Comparison of ENCODE assay signal across 12 cellular contexts in genomic region chr13:114147803-114148520, GRCh38. TPM values are rescaled to one million over a fixed set of nuclear protein-coding genes. Genes with fewer than 3 reads are reported as not detected.
A peak's percentile ranks its signal among the peaks of the same experiment; 100 is the strongest.
DNase-seq lines count a peak whose midpoint lies in the region; ATAC-seq and TF ChIP-seq lines count a peak whose summit lies in the region.
"Had no signal": no experiment of that assay in that cellular context is flagged by ENCODE, and none has a peak within 500 bp of the region (broad histone marks: within the 10 kb centered on the region; RNA-seq: fewer than 3 reads in every experiment).

No MANE protein-coding gene starts in this region.

- 75% methylated on average over 21 of the region's 22 CpGs for WGBS in thymus

- H3K9me3 ChIP-seq in thymus (ENCODE audit: control insufficient read depth), result no peaks in the 10 kb centered on the region
- H3K9me3 ChIP-seq: adrenal gland, BE2C had no signal

- no peaks in the 10 kb centered on the region for H3K36me3 ChIP-seq in thymus (ENCODE audit: control insufficient read depth, insufficient read depth)
- H3K36me3 ChIP-seq: adrenal gland, BE2C had no signal

- no peaks in the 10 kb centered on the region for H3K36me3 Mint-ChIP-seq in activated naive CD4-positive, alpha-beta T cell treated with anti-CD3 and anti-CD28 coated beads for 36 hours (ENCODE audit: low read depth)
- no peaks in the 10 kb centered on the region for H3K36me3 Mint-ChIP-seq in activated T-helper 17 cell treated with anti-CD3 and anti-CD28 coated beads, Interleukin-2, amount 50 U/mL, for 72 hours (ENCODE audit: low read depth)
- no peaks in the 10 kb centered on the region for H3K36me3 Mint-ChIP-seq in osteocyte (ENCODE audit: unreplicated experiment)

- H3K4me1 ChIP-seq in thymus (ENCODE audit: control insufficient read depth, insufficient read depth, low read length), result peaks cover 31% of the 10 kb centered on the region
- H3K4me1 ChIP-seq: adrenal gland, BE2C had no signal

- H3K9me3 Mint-ChIP-seq in activated naive CD4-positive, alpha-beta T cell treated with anti-CD3 and anti-CD28 coated beads for 36 hours, result no peaks in the 10 kb centered on the region
- no peaks in the 10 kb centered on the region for H3K9me3 Mint-ChIP-seq in activated T-helper 17 cell treated with anti-CD3 and anti-CD28 coated beads, Interleukin-2, amount 50 U/mL, for 72 hours
- no peaks in the 10 kb centered on the region for H3K9me3 Mint-ChIP-seq in osteocyte (ENCODE audit: unreplicated experiment)

- intact Hi-C loops in activated naive CD4-positive, alpha-beta T cell treated with anti-CD3 and anti-CD28 coated beads for 36 hours (cut with micrococcal nuclease), result loop anchor here (1.0 to 5.0 kb wide), 5 partner anchors 8 to 83 kb away; no protein-coding TSS in a partner anchor

- no peaks in the 10 kb centered on the region for H3K27me3 ChIP-seq in thymus (ENCODE audit: control insufficient read depth, insufficient read depth)
- H3K27me3 ChIP-seq: adrenal gland, BE2C had no signal

- peaks cover 75% of the 10 kb centered on the region for H3K4me1 Mint-ChIP-seq in activated naive CD4-positive, alpha-beta T cell treated with anti-CD3 and anti-CD28 coated beads for 36 hours (ENCODE audit: low read depth)
- H3K4me1 Mint-ChIP-seq in activated T-helper 17 cell treated with anti-CD3 and anti-CD28 coated beads, Interleukin-2, amount 50 U/mL, for 72 hours, result peaks cover 40% of the 10 kb centered on the region
- H3K4me1 Mint-ChIP-seq in osteocyte (ENCODE audit: unreplicated experiment), result peaks cover 4% of the 10 kb centered on the region

- peak; percentile 34 for ATAC-seq in HG03045 (IDR thresholded peaks at IDR 0.05; ENCODE audit: unreplicated experiment)
- peak; percentile 21 for ATAC-seq in activated T-helper 17 cell treated with anti-CD3 and anti-CD28 coated beads, Interleukin-2, amount 50 U/mL, for 72 hours (replicated peaks)

- peak overlapping the region; percentile 91 for H3K27ac Mint-ChIP-seq in activated naive CD4-positive, alpha-beta T cell treated with anti-CD3 and anti-CD28 coated beads for 36 hours
- peak overlapping the region; percentile 96 for H3K27ac Mint-ChIP-seq in activated T-helper 17 cell treated with anti-CD3 and anti-CD28 coated beads, Interleukin-2, amount 50 U/mL, for 72 hours
- no peak overlapping the region for H3K27ac Mint-ChIP-seq in osteocyte (ENCODE audit: unreplicated experiment)

- no peaks in the 10 kb centered on the region for H3K27me3 Mint-ChIP-seq in activated naive CD4-positive, alpha-beta T cell treated with anti-CD3 and anti-CD28 coated beads for 36 hours (ENCODE audit: low read depth)
- no peaks in the 10 kb centered on the region for H3K27me3 Mint-ChIP-seq in activated T-helper 17 cell treated with anti-CD3 and anti-CD28 coated beads, Interleukin-2, amount 50 U/mL, for 72 hours
- H3K27me3 Mint-ChIP-seq in osteocyte (ENCODE audit: unreplicated experiment), result peaks cover 28% of the 10 kb centered on the region

- peak overlapping the region; percentile 77 for H3K27ac ChIP-seq in thymus (ENCODE audit: low read depth)
- H3K27ac ChIP-seq: adrenal gland, epithelial cell of prostate had no signal

- no peak overlapping the region for H3K4me3 ChIP-seq in thymus (ENCODE audit: low read length)
- H3K4me3 ChIP-seq: adrenal gland had no signal

- DNase-seq in activated naive CD4-positive, alpha-beta T cell treated with anti-CD3 and anti-CD28 coated beads for 36 hours, result no peak
- DNase-seq in activated naive CD4-positive, alpha-beta T cell treated with Interleukin-2 at 50 U/mL for 16 hours, result no peak
- DNase-seq in NCI-H1694 (lab: John Stamatoyannopoulos, UW) (no peak), osteocyte (ENCODE audit: extremely low spot score, unreplicated experiment) (no peak), GOT3 (lab: John Stamatoyannopoulos, UW) (no peak)
- DNase-seq: BE2C, NCI-H446 had no signal

- CTCF ChIA-PET in activated naive CD4-positive, alpha-beta T cell treated with anti-CD3 and anti-CD28 coated beads for 36 hours (lab: Charles Lee), result interaction anchor here (0.8 to 1.2 kb wide), 6 partner anchors 14 to 78 kb away, joined by 3 to 4 read pairs (median 3); no protein-coding TSS in a partner anchor

- H3K4me3 Mint-ChIP-seq in activated naive CD4-positive, alpha-beta T cell treated with anti-CD3 and anti-CD28 coated beads for 36 hours, result peak overlapping the region; percentile 50
- H3K4me3 Mint-ChIP-seq in activated T-helper 17 cell treated with anti-CD3 and anti-CD28 coated beads, Interleukin-2, amount 50 U/mL, for 72 hours, result peak overlapping the region; percentile 77
- no peak overlapping the region for H3K4me3 Mint-ChIP-seq in osteocyte (ENCODE audit: unreplicated experiment)

- no peak for TF ChIP-seq CTCF in osteocyte (IDR thresholded peaks at IDR 0.05)

RNA-seq across cellular contexts. Expression of gene RASA3, which starts 15.5 kb away (rescaled TPM):
- 10 to 100 TPM; 48.3 to 48.8 TPM for total RNA-seq in activated naive CD4-positive, alpha-beta T cell treated with anti-CD3 and anti-CD28 coated beads for 36 hours
- 10 to 100 TPM; 18.4 to 62.5 TPM for total RNA-seq in activated T-helper 17 cell treated with anti-CD3 and anti-CD28 coated beads, Interleukin-2, amount 50 U/mL, for 72 hours
- polyA plus RNA-seq in thymus, result 23.8 TPM
- 44.8 and 45.5 TPM in 2 replicates for total RNA-seq in osteocyte

RNA-seq across cellular contexts. Expression of gene CFAP97D2, which starts 31.1 kb away (rescaled TPM):
- total RNA-seq in activated naive CD4-positive, alpha-beta T cell treated with anti-CD3 and anti-CD28 coated beads for 36 hours, result under 1 TPM in 1 of 2 experiments, not detected in 1; 0.17 TPM
- not detected for total RNA-seq in activated T-helper 17 cell treated with anti-CD3 and anti-CD28 coated beads, Interleukin-2, amount 50 U/mL, for 72 hours
- 0.34 TPM for polyA plus RNA-seq in thymus
- not detected in 2 replicates for total RNA-seq in osteocyte
- total RNA-seq: adrenal gland had no signal
- polyA plus RNA-seq: adrenal gland had no signal
